In the genomic region with DNA sequence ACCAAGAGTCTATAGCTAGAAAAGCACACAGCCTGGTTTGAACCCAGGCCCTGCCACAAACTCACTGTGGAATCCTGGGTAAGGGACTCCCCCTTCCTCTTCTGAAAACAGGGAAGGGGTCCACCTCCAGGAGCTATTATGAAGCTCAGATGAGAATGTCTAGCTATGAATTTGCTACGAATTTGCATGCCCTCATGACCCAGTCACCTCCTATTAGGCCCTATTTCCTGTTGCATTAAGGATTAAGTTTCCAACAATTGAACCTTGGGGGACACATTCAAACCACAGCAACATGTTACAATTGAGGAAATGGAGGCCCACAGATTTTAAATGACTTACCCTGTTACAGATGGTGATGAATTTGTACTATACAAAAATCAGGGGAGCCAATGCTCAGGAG, we compare ENCODE assay signal across 28 cellular contexts. TPM values are rescaled to one million over a fixed set of nuclear protein-coding genes. Genes with fewer than 3 reads are reported as not detected.
DNase-seq lines count a peak whose midpoint lies in the region; ATAC-seq and TF ChIP-seq lines count a peak whose summit lies in the region.
"Had no signal": no experiment of that assay in that cellular context is flagged by ENCODE, and none has a peak within 500 bp of the region (broad histone marks: within the 10 kb centered on the region; RNA-seq: fewer than 3 reads in every experiment).

No MANE protein-coding gene starts in this region.

- no peaks in the 10 kb centered on the region for H3K79me2 ChIP-seq in Karpas-422 (ENCODE audit: low read length)

- WGBS in heart left ventricle, 4 donors: 51 to 71% (median 58%) methylated on average over 1 of the region's 1 CpG

- H3K9me2 ChIP-seq in Karpas-422 (replicated peaks; ENCODE audit: insufficient read depth, low read length): no peaks in the 10 kb centered on the region

- no peak overlapping the region for H3K27ac Mint-ChIP-seq in CD8-positive, alpha-beta T cell
- H3K27ac Mint-ChIP-seq in naive thymus-derived CD8-positive, alpha-beta T cell: peak overlapping the region in 8 of 10 donors; percentile 30 to 79 (median 68)
- H3K27ac Mint-ChIP-seq: activated naive CD4-positive, alpha-beta T cell treated with anti-CD3 and anti-CD28 coated beads, Interleukin-2, amount 10 ng/mL, durations not matched to agents 7 days and 5 days; progenitor cell of endocrine pancreas; stimulated activated effector memory CD8-positive, alpha-beta T cell treated with anti-CD3 and anti-CD28 coated beads, Interleukin-12 subunit alpha, Interleukin-12 subunit beta, amount 100 ng/mL, for 72 hours had no signal

- peaks cover 49% of the 10 kb centered on the region for H3K4me1 Mint-ChIP-seq in CD8-positive, alpha-beta T cell (ENCODE audit: low read depth)
- peaks cover 15 to 33% (median 28%) of the 10 kb centered on the region in 4 donors for H3K4me1 Mint-ChIP-seq in naive thymus-derived CD8-positive, alpha-beta T cell

- H3K9ac ChIP-seq in BLaER1 (no peak overlapping the region), SK-N-MC (ENCODE audit: insufficient read length) (no peak overlapping the region), Karpas-422 (ENCODE audit: low read length) (no peak overlapping the region)

- no peak for TF ChIP-seq CTCF in CD8-positive, alpha-beta T cell (IDR thresholded peaks at IDR 0.05)
- TF ChIP-seq CTCF in heart left ventricle (IDR thresholded peaks at IDR 0.05): no peak

- H3K27ac ChIP-seq in BLaER1 (no peak overlapping the region), SK-N-MC (0 out of 2 replicates have a peak overlapping the region, but pooled peaks have one; percentile 30), Karpas-422 (ENCODE audit: low read length) (no peak overlapping the region), heart left ventricle (peak overlapping the region in 1 of 12 donors; percentile 20)
- H3K27ac ChIP-seq in CD8-positive, alpha-beta T cell (ENCODE audit: low read depth, low read length): no peak overlapping the region
- H3K27ac ChIP-seq: colonic mucosa, foreskin keratinocyte, upper lobe of right lung had no signal

- ATAC-seq in CD8-positive, alpha-beta T cell: no peak
- no peak for ATAC-seq in naive thymus-derived CD8-positive, alpha-beta T cell
- ATAC-seq in heart left ventricle: no peak
- ATAC-seq: activated CD4-positive, CD25-positive, alpha-beta regulatory T cell treated with anti-CD3 and anti-CD28 coated beads, Interleukin-2, amount 50 U/mL, for 24 hours; foreskin keratinocyte; heart right ventricle; sciatic nerve; stimulated activated effector memory CD8-positive, alpha-beta T cell treated with anti-CD3 and anti-CD28 coated beads, Interleukin-12 subunit alpha, Interleukin-12 subunit beta, amount 100 ng/mL, for 72 hours; upper lobe of right lung had no signal

- H3K36me3 Mint-ChIP-seq in CD8-positive, alpha-beta T cell: peaks cover 30% of the 10 kb centered on the region
- H3K36me3 Mint-ChIP-seq in naive thymus-derived CD8-positive, alpha-beta T cell: peaks cover 5 to 18% (median 9%) of the 10 kb centered on the region in 3 donors

- H4K20me1 ChIP-seq in BLaER1 (no peaks in the 10 kb centered on the region), Karpas-422 (ENCODE audit: insufficient read depth, low read depth, low read length) (no peaks in the 10 kb centered on the region)

- H3K27me3 Mint-ChIP-seq in CD8-positive, alpha-beta T cell (ENCODE audit: low read depth): no peaks in the 10 kb centered on the region
- no peaks in the 10 kb centered on the region for H3K27me3 Mint-ChIP-seq in naive thymus-derived CD8-positive, alpha-beta T cell
- H3K27me3 Mint-ChIP-seq: CD4-positive, alpha-beta T cell; progenitor cell of endocrine pancreas had no signal

- peak overlapping the region; percentile 19 for H3K4me3 Mint-ChIP-seq in CD8-positive, alpha-beta T cell
- peak overlapping the region in 2 of 10 donors; percentile 16 to 43 for H3K4me3 Mint-ChIP-seq in naive thymus-derived CD8-positive, alpha-beta T cell
- H3K4me3 Mint-ChIP-seq: activated naive CD4-positive, alpha-beta T cell treated with anti-CD3 and anti-CD28 coated beads, Interleukin-2, amount 10 ng/mL, durations not matched to agents 7 days and 5 days; CD4-positive, alpha-beta T cell; stimulated activated effector memory CD8-positive, alpha-beta T cell treated with anti-CD3 and anti-CD28 coated beads, Interleukin-12 subunit alpha, Interleukin-12 subunit beta, amount 100 ng/mL, for 72 hours had no signal

- intact Hi-C loops in CD8-positive, alpha-beta T cell (cut with DNase I, micrococcal nuclease): loop anchor here (1.0 to 5.0 kb wide), 4 partner anchors 10 to 44 kb away; no protein-coding TSS in a partner anchor
- intact Hi-C loops in heart left ventricle (cut with DNase I): no loop called here

- no peak for TF ChIP-seq POLR2A in heart left ventricle (IDR thresholded peaks at IDR 0.05)

- CTCF ChIA-PET in CD8-positive, alpha-beta T cell (lab: Charles Lee): no interaction called here

- DNase-seq in CD8-positive, alpha-beta T cell: no peak
- DNase-seq in SK-N-MC (ENCODE audit: low read depth, low spot score) (no peak), COR-L47 (lab: John Stamatoyannopoulos, UW) (no peak), Karpas-422 (no peak), heart left ventricle (no peak)
- DNase-seq in naive thymus-derived CD8-positive, alpha-beta T cell: no peak
- DNase-seq: activated naive CD4-positive, alpha-beta T cell treated with anti-CD3 and anti-CD28 coated beads, Interleukin-2, amount 10 ng/mL, durations not matched to agents 7 days and 5 days; aorta; CD4-positive, alpha-beta T cell; colonic mucosa; foreskin keratinocyte; HCEC 1CT; heart right ventricle; NCI-H1105 treated with DMSO at 0.1 percent for 48 hours; NCI-H1930; NCI-H524 treated with DMSO at 0.1 percent for 48 hours; NK-92 treated with Interleukin-12 subunit alpha and Interleukin-12 subunit beta, amount 100 ng/mL, for 24 hours; Peyer's patch; SHP77 treated with DMSO at 0.1 percent for 48 hours; stimulated activated CD4-positive, alpha-beta T cell treated with anti-CD3 and anti-CD28 coated beads, Interleukin-4, amount 100 ng/mL, for 24 hours; upper lobe of right lung had no signal

- no peaks in the 10 kb centered on the region for H3K36me3 ChIP-seq in BLaER1
- no peaks in the 10 kb centered on the region for H3K36me3 ChIP-seq in CD8-positive, alpha-beta T cell (ENCODE audit: insufficient read depth, low read length)
- peaks cover 18% of the 10 kb centered on the region; the same call in 1 of the 2 replicates for H3K36me3 ChIP-seq in SK-N-MC (ENCODE audit: insufficient read depth, low read length)
- no peaks in the 10 kb centered on the region for H3K36me3 ChIP-seq in Karpas-422 (ENCODE audit: insufficient read depth, low read length)
- H3K36me3 ChIP-seq in heart left ventricle: no peaks in the 10 kb centered on the region
- H3K36me3 ChIP-seq: colonic mucosa, heart right ventricle, Peyer's patch, upper lobe of right lung had no signal

- no peaks in the 10 kb centered on the region for H3K9me3 ChIP-seq in BLaER1
- no peaks in the 10 kb centered on the region for H3K9me3 ChIP-seq in CD8-positive, alpha-beta T cell (ENCODE audit: low read length)
- no peaks in the 10 kb centered on the region for H3K9me3 ChIP-seq in SK-N-MC (ENCODE audit: low read depth, low read length)
- no peaks in the 10 kb centered on the region for H3K9me3 ChIP-seq in Karpas-422 (ENCODE audit: low read length)
- H3K9me3 ChIP-seq in heart left ventricle: peaks cover 0 to 9% (median 0%) of the 10 kb centered on the region in 12 donors
- H3K9me3 ChIP-seq: colonic mucosa had no signal

- H3K4me3 ChIP-seq in BLaER1 (no peak overlapping the region), SK-N-MC (no peak overlapping the region), Karpas-422 (ENCODE audit: low read length) (no peak overlapping the region), heart left ventricle (no peak overlapping the region)
- no peak overlapping the region for H3K4me3 ChIP-seq in CD8-positive, alpha-beta T cell (ENCODE audit: low read depth, low read length)
- H3K4me3 ChIP-seq: colonic mucosa, heart right ventricle, lung, Peyer's patch, upper lobe of right lung had no signal

- H3K4me1 ChIP-seq in BLaER1 (peaks cover 62% of the 10 kb centered on the region), Karpas-422 (ENCODE audit: low read length) (peaks cover 6% of the 10 kb centered on the region), heart left ventricle (peaks cover 0 to 75% (median 0%) of the 10 kb centered on the region in 12 donors)
- peaks cover 63% of the 10 kb centered on the region for H3K4me1 ChIP-seq in CD8-positive, alpha-beta T cell (ENCODE audit: insufficient read depth, low read length)
- H3K4me1 ChIP-seq: colonic mucosa, foreskin keratinocyte had no signal

- H3K9me3 Mint-ChIP-seq in CD8-positive, alpha-beta T cell: peaks cover 5% of the 10 kb centered on the region
- H3K9me3 Mint-ChIP-seq in naive thymus-derived CD8-positive, alpha-beta T cell: peaks cover 0 to 10% (median 3%) of the 10 kb centered on the region in 9 donors
- H3K9me3 Mint-ChIP-seq: CD4-positive, alpha-beta T cell had no signal

- H3K27me3 ChIP-seq in BLaER1 (no peaks in the 10 kb centered on the region), Karpas-422 (ENCODE audit: low read length) (no peaks in the 10 kb centered on the region), heart left ventricle (no peaks in the 10 kb centered on the region)
- H3K27me3 ChIP-seq in CD8-positive, alpha-beta T cell (ENCODE audit: insufficient read depth, low read length): no peaks in the 10 kb centered on the region
- H3K27me3 ChIP-seq: colonic mucosa, heart right ventricle, Peyer's patch, upper lobe of right lung had no signal

- H2AFZ ChIP-seq in Karpas-422 (ENCODE audit: low read length): no peak overlapping the region

- H3K4me2 ChIP-seq in BLaER1 (peak overlapping the region; percentile 60), Karpas-422 (ENCODE audit: low read depth, low read length, poor library complexity, severe bottlenecking) (no peak overlapping the region)

- POLR2A ChIA-PET in CD8-positive, alpha-beta T cell (lab: Charles Lee): interaction anchor here (0.7 to 0.9 kb wide), 2 partner anchors 22 to 36 kb away, joined by 3 to 4 read pairs; no protein-coding TSS in a partner anchor
- POLR2A ChIA-PET in naive thymus-derived CD8-positive, alpha-beta T cell (lab: Charles Lee): interaction anchor here (1.0 kb wide), 1 partner anchor 22 kb away, joined by 4 read pairs; no protein-coding TSS in a partner anchor

RNA-seq across cellular contexts. Expression of gene PREX1, which starts 46.2 kb away (rescaled TPM):
- total RNA-seq in CD8-positive, alpha-beta T cell: 100 to 1,000 TPM; 111 to 117 TPM
- total RNA-seq in naive thymus-derived CD8-positive, alpha-beta T cell: 100 to 1,000 TPM; 140 to 141 TPM
- polyA plus RNA-seq in naive thymus-derived CD8-positive, alpha-beta T cell: 10 to 100 TPM; 14.4 to 38.5 (median 20.9) TPM
- not detected in 2 replicates for total RNA-seq in Karpas-422 (2014; rRNA removed; shearing (Covaris generic); ENCODE audit: low replicate concordance)
- 10 to 100 TPM in 6 of 9 donors, 1 to 10 TPM in 3; 7.9 to 41.5 (median 13.8) TPM for total RNA-seq in heart left ventricle
- polyA plus RNA-seq in heart left ventricle: 10 to 100 TPM in 1 of 2 donors, 1 to 10 TPM in 1; 7.2 to 11.2 TPM
- total RNA-seq: MCF 10A had no signal

Comparison
In these comparisons a context has a peak if more than half of its experiments do, and no peak if none do; other contexts are left out.
1. intact Hi-C loops: an anchor here in CD8-positive, alpha-beta T cell (1.0 to 5.0 kb wide); none called in heart left ventricle.